Comparison of ENCODE assay signal across 8 cellular contexts in genomic region chr19:45470147-45471081, GRCh38. TPM values are rescaled to one million over a fixed set of nuclear protein-coding genes. Genes with fewer than 3 reads are reported as not detected.
DNase-seq lines count a peak whose midpoint lies in the region; ATAC-seq and TF ChIP-seq lines count a peak whose summit lies in the region.

No MANE protein-coding gene starts in this region.

- H3K27me3 ChIP-seq in SJCRH30 (no peaks in the 10 kb centered on the region), muscle layer of duodenum (ENCODE audit: low read depth, low read length) (no peaks in the 10 kb centered on the region)

- H3K27ac ChIP-seq in SJCRH30 (no peak overlapping the region), muscle layer of duodenum (ENCODE audit: low read length) (peak overlapping the region; percentile 95)

- H3K9me3 ChIP-seq in SJCRH30 (replicated peaks) (no peaks in the 10 kb centered on the region), muscle layer of duodenum (ENCODE audit: control insufficient read depth in 1 of 2, low read length in 2 of 2) (no peaks in the 10 kb centered on the region)

- H3K4me1 ChIP-seq in SJCRH30: peaks cover 11% of the 10 kb centered on the region; the same call in 1 of the 2 replicates
- H3K4me1 ChIP-seq in muscle layer of duodenum (ENCODE audit: control insufficient read depth in 1 of 2, insufficient read depth in 2 of 2, low read length in 2 of 2): peaks cover 0 to 26% of the 10 kb centered on the region in 2 donors

- H3K4me3 ChIP-seq in SJCRH30: peak overlapping the region; percentile 64
- H3K4me3 ChIP-seq in choroid plexus epithelial cell (ENCODE audit: low read depth, low read length): peak overlapping the region; percentile 92
- H3K4me3 ChIP-seq in muscle layer of duodenum (ENCODE audit: low read depth in 1 of 2, low read length in 2 of 2): peak overlapping the region; percentile 92 to 95

- H3K36me3 ChIP-seq in SJCRH30: no peaks in the 10 kb centered on the region
- H3K36me3 ChIP-seq in muscle layer of duodenum (ENCODE audit: control insufficient read depth in 1 of 2, insufficient read depth in 2 of 2, low read length in 2 of 2): peaks cover 15 to 24% of the 10 kb centered on the region in 2 donors

- TF ChIP-seq CTCF in choroid plexus epithelial cell (conservative IDR thresholded peaks at IDR 0.05; ENCODE audit: low read depth, low read length): no peak

- peak; percentile 74 for DNase-seq in EH (ENCODE audit: low read depth)
- DNase-seq in SJCRH30: no peak
- DNase-seq in choroid plexus epithelial cell (ENCODE audit: low read depth): peak; percentile 25
- DNase-seq in DMS153 (lab: John Stamatoyannopoulos, UW): no peak

- no peak for ATAC-seq in GM18519 (IDR thresholded peaks at IDR 0.05; ENCODE audit: low FRiP score, unreplicated experiment)
- ATAC-seq in HG03460 (IDR thresholded peaks at IDR 0.05; ENCODE audit: unreplicated experiment): no peak
- ATAC-seq in HG03039 (IDR thresholded peaks at IDR 0.05; ENCODE audit: unreplicated experiment): no peak

RNA-seq across cellular contexts. Expression of gene FOSB, which starts 2.6 kb away (rescaled TPM):
- total RNA-seq in SJCRH30 (2014; rRNA removed; shearing (Covaris generic)): 0.35 and 0.40 TPM in 2 replicates

RNA-seq across cellular contexts. Expression of gene RTN2, which starts 26.4 kb away (rescaled TPM):
- 29.3 and 30.9 TPM in 2 replicates for total RNA-seq in SJCRH30 (2014; rRNA removed; shearing (Covaris generic))

RNA-seq across cellular contexts. Expression of gene PPM1N, which starts 27.8 kb away (rescaled TPM):
- total RNA-seq in SJCRH30 (2014; rRNA removed; shearing (Covaris generic)): 1.0 and 1.4 TPM in 2 replicates

RNA-seq across cellular contexts. Expression of gene VASP, which starts 36.9 kb away (rescaled TPM):
- 43.8 and 48.8 TPM in 2 replicates for total RNA-seq in SJCRH30 (2014; rRNA removed; shearing (Covaris generic))

RNA-seq across cellular contexts. Expression of gene ERCC1, which starts 46.7 kb away (rescaled TPM):
- total RNA-seq in SJCRH30 (2014; rRNA removed; shearing (Covaris generic)): 29.7 and 32.3 TPM in 2 replicates

Comparison
In these comparisons a context has a peak if more than half of its experiments do, and no peak if none do; other contexts are left out.
1. DNase-seq: peak in EH (single experiment) and choroid plexus epithelial cell (single experiment); none in SJCRH30 (0 of 2) and DMS153 (single experiment).
2. Peak in every context shown above with its lines, with median percentiles within 50 percentile points of each other: H3K4me3 ChIP-seq.